31 cellular contexts compared by ENCODE assay signal in the genomic region with DNA sequence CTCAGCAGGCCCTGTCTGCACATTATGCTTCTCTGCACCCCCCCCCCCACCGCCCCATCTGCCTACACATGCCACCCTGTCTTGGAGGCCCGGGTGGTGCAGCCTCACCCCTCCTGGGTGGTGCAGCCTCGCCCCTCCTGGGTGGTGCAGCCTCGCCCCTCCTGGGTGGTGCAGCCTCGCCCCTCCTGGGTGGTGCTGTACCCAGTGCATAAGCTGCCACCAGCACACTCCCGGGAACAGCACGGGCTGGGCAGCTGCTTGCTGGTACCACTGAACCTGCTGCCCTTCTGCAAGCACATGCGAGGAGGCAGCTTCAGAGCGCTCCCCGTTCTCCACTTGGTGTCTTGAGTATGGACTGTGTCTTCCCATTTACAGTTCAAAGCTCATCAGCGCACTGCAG.
"Had no signal": no experiment of that assay in that cellular context is flagged by ENCODE, and none has a peak within 500 bp of the region (broad histone marks: within the 10 kb centered on the region; RNA-seq: fewer than 3 reads in every experiment).

No MANE protein-coding gene starts in this region.

- H3K4me3 Mint-ChIP-seq: activated CD4-positive, alpha-beta T cell treated with anti-CD3 and anti-CD28 coated beads, Interleukin-2, amount 10 ng/mL, durations not matched to agents 24 days and 14 days; activated CD8-positive, alpha-beta T cell treated with anti-CD3 and anti-CD28 coated beads for 36 hours; activated naive CD8-positive, alpha-beta T cell treated with anti-CD3 and anti-CD28 coated beads for 36 hours; activated T-cell treated with anti-CD3 and anti-CD28 coated beads, Interleukin-2, amount 50 U/mL, for 72 hours; activated T-helper 17 cell treated with anti-CD3 and anti-CD28 coated beads, Interleukin-2, amount 50 U/mL, for 72 hours; central memory CD8-positive, alpha-beta T cell; T-helper 1 cell treated with Interleukin-12 subunit alpha and Interleukin-12 subunit beta and Interleukin-4 antibody, amounts not matched to agents 30 μg/mL and 1 μg/mL, for 36 hours; T-helper 2 cell treated with Interferon-gamma antibody and Interleukin-4, amounts not matched to agents 5 μg/mL and 100 μg/mL, for 36 hours had no signal

- H3K4me1 ChIP-seq: SJSA1 had no signal

- H3K27ac ChIP-seq: cardiac muscle cell, SJSA1 had no signal

- H3K4me2 ChIP-seq: SK-N-SH had no signal

- H3K27ac Mint-ChIP-seq: activated CD4-positive, alpha-beta T cell treated with anti-CD3 and anti-CD28 coated beads, Interleukin-2, amount 10 ng/mL, durations not matched to agents 24 days and 14 days; activated naive CD8-positive, alpha-beta T cell treated with anti-CD3 and anti-CD28 coated beads for 36 hours; activated T-cell treated with anti-CD3 and anti-CD28 coated beads, Interleukin-2, amount 50 U/mL, for 72 hours; activated T-helper 17 cell treated with anti-CD3 and anti-CD28 coated beads, Interleukin-2, amount 50 U/mL, for 72 hours; T-helper 1 cell treated with Interleukin-12 subunit alpha and Interleukin-12 subunit beta and Interleukin-4 antibody, amounts not matched to agents 30 μg/mL and 1 μg/mL, for 36 hours; T-helper 2 cell treated with Interferon-gamma antibody and Interleukin-4, amounts not matched to agents 5 μg/mL and 100 μg/mL, for 36 hours had no signal

- H3K9me3 Mint-ChIP-seq: activated CD4-positive, alpha-beta T cell treated with anti-CD3 and anti-CD28 coated beads, Interleukin-2, amount 10 ng/mL, durations not matched to agents 24 days and 14 days; activated CD8-positive, alpha-beta T cell treated with anti-CD3 and anti-CD28 coated beads for 36 hours; activated naive CD8-positive, alpha-beta T cell treated with anti-CD3 and anti-CD28 coated beads for 36 hours; activated T-cell treated with anti-CD3 and anti-CD28 coated beads, Interleukin-2, amount 50 U/mL, for 72 hours; activated T-helper 17 cell treated with anti-CD3 and anti-CD28 coated beads, Interleukin-2, amount 50 U/mL, for 72 hours; central memory CD8-positive, alpha-beta T cell; T-helper 1 cell treated with Interleukin-12 subunit alpha and Interleukin-12 subunit beta and Interleukin-4 antibody, amounts not matched to agents 30 μg/mL and 1 μg/mL, for 36 hours; T-helper 2 cell treated with Interferon-gamma antibody and Interleukin-4, amounts not matched to agents 5 μg/mL and 100 μg/mL, for 36 hours had no signal

- H3K27me3 ChIP-seq: cardiac muscle cell, MG63, SJSA1 had no signal

- H3K4me3 ChIP-seq: cardiac muscle cell, MG63, SJSA1 had no signal

- H3K9me2 ChIP-seq: SK-N-SH had no signal

- H3K9ac ChIP-seq: SK-N-SH had no signal

- ATAC-seq: activated CD8-positive, alpha-beta T cell treated with anti-CD3 and anti-CD28 coated beads for 36 hours; activated T-cell treated with anti-CD3 and anti-CD28 coated beads, Interleukin-2, amount 50 U/mL, for 72 hours; activated T-helper 17 cell treated with anti-CD3 and anti-CD28 coated beads, Interleukin-2, amount 50 U/mL, for 72 hours had no signal

- H3K9me3 ChIP-seq: MG63, SJSA1, SK-N-SH had no signal

- H3K4me1 Mint-ChIP-seq: activated naive CD8-positive, alpha-beta T cell treated with anti-CD3 and anti-CD28 coated beads for 36 hours; activated T-helper 17 cell treated with anti-CD3 and anti-CD28 coated beads, Interleukin-2, amount 50 U/mL, for 72 hours; central memory CD8-positive, alpha-beta T cell had no signal

- H3K27me3 Mint-ChIP-seq: activated CD4-positive, alpha-beta T cell treated with anti-CD3 and anti-CD28 coated beads, Interleukin-2, amount 10 ng/mL, durations not matched to agents 24 days and 14 days; activated CD8-positive, alpha-beta T cell treated with anti-CD3 and anti-CD28 coated beads for 36 hours; activated naive CD8-positive, alpha-beta T cell treated with anti-CD3 and anti-CD28 coated beads for 36 hours; activated T-helper 17 cell treated with anti-CD3 and anti-CD28 coated beads, Interleukin-2, amount 50 U/mL, for 72 hours; central memory CD8-positive, alpha-beta T cell had no signal

- DNase-seq: activated CD4-positive, alpha-beta T cell treated with anti-CD3 and anti-CD28 coated beads, Interleukin-2, amount 10 ng/mL, durations not matched to agents 24 days and 14 days; activated CD4-positive, alpha-beta T cell treated with anti-CD3 and anti-CD28 coated beads, Interleukin-2, amount 50 U/mL, for 4 hours; activated CD8-positive, alpha-beta T cell treated with anti-CD3 and anti-CD28 coated beads for 36 hours; activated effector memory CD4-positive, alpha-beta T cell treated with anti-CD3 and anti-CD28 coated beads, Interleukin-2, amount 50 U/mL, for 16 hours; activated naive CD4-positive, alpha-beta T cell; activated naive CD4-positive, alpha-beta T cell treated with anti-CD3 and anti-CD28 coated beads, Interleukin-2, amount 50 U/mL, for 16 hours; activated naive CD8-positive, alpha-beta T cell treated with anti-CD3 and anti-CD28 coated beads for 36 hours; activated T-cell treated with anti-CD3 and anti-CD28 coated beads, Interleukin-2, amount 50 U/mL, for 1 hour; activated T-cell treated with anti-CD3 and anti-CD28 coated beads, Interleukin-2, amount 50 U/mL, for 72 hours; amniotic stem cell; aorta; Karpas-422; KBM-7; MG63; NCI-H1048; NCI-H1105 treated with DMSO at 0.1 percent for 48 hours; NCI-H1436 treated with DMSO at 0.1 percent for 48 hours; NCI-H1694 treated with DMSO at 0.1 percent for 48 hours; NCI-H2029; NCI-H2171; NCI-H510A; NCI-H526; NCI-H748 treated with DMSO at 0.1 percent for 48 hours; SHP77 treated with DMSO at 0.1 percent for 48 hours; SK-N-SH had no signal
